In the genomic region with DNA sequence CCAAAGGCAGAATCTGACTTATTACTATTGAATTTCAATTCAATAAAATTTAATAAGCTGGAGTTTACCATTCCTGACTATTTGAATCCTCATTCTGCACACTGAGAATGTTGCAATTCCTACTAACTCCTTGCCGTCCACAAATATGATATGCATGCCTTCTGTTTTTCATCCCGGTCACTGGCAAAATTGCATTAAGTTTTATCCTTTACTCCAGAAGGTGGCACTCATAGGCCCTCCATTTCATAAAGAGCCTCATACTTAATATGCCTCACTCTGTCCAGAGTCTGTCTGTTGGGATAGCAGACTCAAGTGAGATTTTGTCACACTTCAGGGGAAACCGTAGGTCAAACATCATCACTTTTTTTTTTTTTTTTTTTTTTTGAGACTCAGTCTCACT, we compare ENCODE assay signal across 9 cellular contexts. TPM values are rescaled to one million over a fixed set of nuclear protein-coding genes. Genes with fewer than 3 reads are reported as not detected.
A peak's percentile ranks its signal among the peaks of the same experiment; 100 is the strongest.
DNase-seq lines count a peak whose midpoint lies in the region; ATAC-seq, FAIRE-seq and TF ChIP-seq lines count a peak whose summit lies in the region.
"Had no signal": no experiment of that assay in that cellular context is flagged by ENCODE, and none has a peak within 500 bp of the region (broad histone marks: within the 10 kb centered on the region; RNA-seq: fewer than 3 reads in every experiment).

No MANE protein-coding gene starts in this region.

- no peak for ATAC-seq in HG03342 (IDR thresholded peaks at IDR 0.05; ENCODE audit: unreplicated experiment)

- DNase-seq in D721Med (ENCODE audit: insufficient read length, low spot score): no peak
- DNase-seq in amniotic epithelial cell (ENCODE audit: low read depth): peak; percentile 95
- peak; percentile 56 for DNase-seq in mesenchymal stem cell
- no peak for DNase-seq in Ammon's horn (ENCODE audit: low spot score)
- no peak for DNase-seq in sigmoid colon
- no peak for DNase-seq in H4 (ENCODE audit: low spot score)

- H3K18ac ChIP-seq in mesenchymal stem cell (ENCODE audit: low read depth in 1 of 2, low read length in 2 of 2): no peak overlapping the region

- no peak overlapping the region for H3K23ac ChIP-seq in mesenchymal stem cell (ENCODE audit: low read length in 2 of 2)

- peak; percentile 40 for TF ChIP-seq CTCF in D721Med (IDR thresholded peaks at IDR 0.05; ENCODE audit: insufficient read depth, missing control alignments)
- TF ChIP-seq CTCF in KMS-11 (conservative IDR thresholded peaks at IDR 0.05; ENCODE audit: low read depth, low read length): peak; percentile 57
- no peak for TF ChIP-seq CTCF in sigmoid colon (IDR thresholded peaks at IDR 0.05)

- no peak overlapping the region for H3K27ac ChIP-seq in KMS-11
- H3K27ac ChIP-seq in mesenchymal stem cell (ENCODE audit: low read length, poor library complexity, severe bottlenecking): no peak overlapping the region
- no peak overlapping the region for H3K27ac ChIP-seq in sigmoid colon
- H3K27ac ChIP-seq: thoracic aorta had no signal

- H3K4me2 ChIP-seq in KMS-11 (no peak overlapping the region), mesenchymal stem cell (ENCODE audit: low read length, poor library complexity, severe bottlenecking) (no peak overlapping the region)

- H2BK15ac ChIP-seq in mesenchymal stem cell (ENCODE audit: low read depth, poor library complexity, severe bottlenecking): no peak overlapping the region

- no peak overlapping the region for H2AK5ac ChIP-seq in mesenchymal stem cell (ENCODE audit: low read length, severe bottlenecking)

- FAIRE-seq in D721Med (lab: Jason Lieb, UNC): no peak

- intact Hi-C loops in sigmoid colon (cut with DNase I): no loop called here

- no peak overlapping the region for H4K91ac ChIP-seq in mesenchymal stem cell (ENCODE audit: low read length)

- no peak for TF ChIP-seq EP300 in sigmoid colon (IDR thresholded peaks at IDR 0.05)

- no peaks in the 10 kb centered on the region for H3K79me2 ChIP-seq in KMS-11 (ENCODE audit: insufficient read depth, low read depth)

- H3K9ac ChIP-seq in KMS-11 (no peak overlapping the region), mesenchymal stem cell (ENCODE audit: low read length) (no peak overlapping the region)

- no peak overlapping the region for H4K8ac ChIP-seq in mesenchymal stem cell (ENCODE audit: low read length)

- H2BK120ac ChIP-seq in mesenchymal stem cell (ENCODE audit: low read depth, low read length): no peak overlapping the region

- no peaks in the 10 kb centered on the region for H3K36me3 ChIP-seq in KMS-11 (ENCODE audit: insufficient read depth)
- H3K36me3 ChIP-seq in mesenchymal stem cell (ENCODE audit: control insufficient read depth in 1 of 2, insufficient read depth in 2 of 2, low read depth in 1 of 2, low read length in 2 of 2): peaks cover 0 to 6% of the 10 kb centered on the region in 2 experiments
- H3K36me3 ChIP-seq in sigmoid colon: peaks cover 0 to 1% (median 0%) of the 10 kb centered on the region in 4 donors

- H3K9me3 ChIP-seq in mesenchymal stem cell (ENCODE audit: control insufficient read depth, low read length) (no peaks in the 10 kb centered on the region), sigmoid colon (no peaks in the 10 kb centered on the region)
- H3K9me3 ChIP-seq: thoracic aorta had no signal

- no peaks in the 10 kb centered on the region for H4K20me1 ChIP-seq in KMS-11 (ENCODE audit: insufficient read depth)

- H2AFZ ChIP-seq in KMS-11 (ENCODE audit: low read depth) (no peak overlapping the region), mesenchymal stem cell (ENCODE audit: low read depth, low read length) (no peak overlapping the region)

- TF ChIP-seq POLR2A in sigmoid colon (IDR thresholded peaks at IDR 0.05): no peak

- H3K79me1 ChIP-seq in mesenchymal stem cell (replicated peaks; ENCODE audit: low read length, poor library complexity, severe bottlenecking): no peaks in the 10 kb centered on the region

- H3K4me1 ChIP-seq in KMS-11 (ENCODE audit: low read depth, poor library complexity, severe bottlenecking) (peaks cover 14% of the 10 kb centered on the region), mesenchymal stem cell (ENCODE audit: control insufficient read depth, insufficient read depth, low read depth, low read length) (peaks cover 2% of the 10 kb centered on the region), sigmoid colon (peaks cover 0 to 5% (median 0%) of the 10 kb centered on the region in 4 donors)

- WGBS in mesenchymal stem cell: 48% methylated on average over 3 of the region's 3 CpGs
- 18 to 51% methylated on average over 3 of the region's 3 CpGs for WGBS in sigmoid colon, 2 donors

- no peak overlapping the region for H3K4ac ChIP-seq in mesenchymal stem cell (ENCODE audit: low read depth in 1 of 2, low read length in 2 of 2)

- H3K14ac ChIP-seq in mesenchymal stem cell (ENCODE audit: low read length in 2 of 2): no peak overlapping the region

- no peaks in the 10 kb centered on the region for H3K27me3 ChIP-seq in KMS-11 (ENCODE audit: insufficient read depth, low read depth)
- no peaks in the 10 kb centered on the region for H3K27me3 ChIP-seq in mesenchymal stem cell (ENCODE audit: control insufficient read depth in 1 of 2, insufficient read depth in 1 of 2, low read length in 2 of 2)
- no peaks in the 10 kb centered on the region for H3K27me3 ChIP-seq in sigmoid colon

- H3K4me3 ChIP-seq in KMS-11 (IDR thresholded peaks at IDR 0.05; ENCODE audit: insufficient read depth, low read depth, low read length): no peak overlapping the region
- H3K4me3 ChIP-seq in mesenchymal stem cell (ENCODE audit: insufficient read depth in 1 of 2, low read depth in 1 of 2, low read length in 2 of 2): no peak overlapping the region
- no peak overlapping the region for H3K4me3 ChIP-seq in sigmoid colon
- H3K4me3 ChIP-seq: thoracic aorta had no signal

- H2BK5ac ChIP-seq in mesenchymal stem cell (ENCODE audit: low read depth, low read length, poor library complexity, severe bottlenecking): no peak overlapping the region

- no peak overlapping the region for H2BK12ac ChIP-seq in mesenchymal stem cell (ENCODE audit: low read length in 2 of 2)

RNA-seq across cellular contexts. Expression of gene F11R, which starts 27.4 kb away (rescaled TPM):
- polyA plus RNA-seq in mesenchymal stem cell (2013, experiment 1 of 2): 4.0 TPM
- 4.8 TPM for polyA plus RNA-seq in mesenchymal stem cell (2013, experiment 2 of 2)
- total RNA-seq in sigmoid colon: 10 to 100 TPM in 1 of 4 donors, 1 to 10 TPM in 3; 2.7 to 30.5 (median 5.9) TPM
- polyA plus RNA-seq in sigmoid colon: 10 to 100 TPM; 15.6 to 96.7 (median 34.0) TPM
- total RNA-seq in H4 (2014; rRNA removed; shearing (Covaris generic)): 5.2 and 6.4 TPM in 2 replicates

RNA-seq across cellular contexts. Expression of gene ITLN2, which starts 38.9 kb away (rescaled TPM):
- not detected for polyA plus RNA-seq in mesenchymal stem cell (2013, experiment 1 of 2)
- polyA plus RNA-seq in mesenchymal stem cell (2013, experiment 2 of 2): not detected
- total RNA-seq in sigmoid colon: not detected
- polyA plus RNA-seq in sigmoid colon: under 1 TPM in 1 of 3 donors, not detected in 2; 0.12 TPM
- not detected in 2 replicates for total RNA-seq in H4 (2014; rRNA removed; shearing (Covaris generic))

RNA-seq across cellular contexts. Expression of gene TSTD1, which starts 45.2 kb away (rescaled TPM):
- polyA plus RNA-seq in mesenchymal stem cell (2013, experiment 1 of 2): 0.57 TPM
- polyA plus RNA-seq in mesenchymal stem cell (2013, experiment 2 of 2): 0.51 TPM
- 10 to 100 TPM; 10.5 to 46.4 (median 27.8) TPM for total RNA-seq in sigmoid colon
- polyA plus RNA-seq in sigmoid colon: 100 to 1,000 TPM; 115 to 609 (median 268) TPM
- not detected in 2 replicates for total RNA-seq in H4 (2014; rRNA removed; shearing (Covaris generic))

RNA-seq across cellular contexts. Expression of gene USF1, which starts 52.2 kb away (rescaled TPM):
- polyA plus RNA-seq in mesenchymal stem cell (2013, experiment 1 of 2): 22.4 TPM
- 21.8 TPM for polyA plus RNA-seq in mesenchymal stem cell (2013, experiment 2 of 2)
- 10 to 100 TPM; 54.8 to 76.2 (median 62.5) TPM for total RNA-seq in sigmoid colon
- 10 to 100 TPM; 25.8 to 84.6 (median 42.5) TPM for polyA plus RNA-seq in sigmoid colon
- 57.7 and 60.3 TPM in 2 replicates for total RNA-seq in H4 (2014; rRNA removed; shearing (Covaris generic))

Comparison
In these comparisons a context has a peak if more than half of its experiments do, and no peak if none do; other contexts are left out.
1. DNase-seq: peak in amniotic epithelial cell (single experiment) and mesenchymal stem cell (single experiment); none in D721Med (single experiment), Ammon's horn (single experiment), sigmoid colon (single experiment) and H4 (single experiment).
2. CTCF ChIP-seq: peak in D721Med (single experiment) and KMS-11 (single experiment); none in sigmoid colon (0 of 4).
3. RNA of gene TSTD1, which starts 45.2 kb away (total RNA-seq): 10.5 to 46.4 TPM in sigmoid colon; not detected in H4; every median in the first group is over 10 times any median in the second.